ENCODE assay signal across 1 cellular context in genomic region chr14:93295541-93296220, GRCh38.
TF ChIP-seq lines count a peak whose summit lies in the region.

No MANE protein-coding gene starts in this region.

TF ChIP-seq in GM12878, 131 proteins besides CTCF, POLR2A, EP300 and RAD21 (continued from another document):
- TF ChIP-seq CUX1 (IDR thresholded peaks at IDR 0.05; ENCODE audit: insufficient replicate concordance, low read depth, low read length) (no peak), ZBTB33 (IDR thresholded peaks at IDR 0.05) (no peak), RELA (IDR thresholded peaks at IDR 0.05; ENCODE audit: borderline replicate concordance, partially characterized antibody) (no peak), RB1 (IDR thresholded peaks at IDR 0.05; ENCODE audit: borderline replicate concordance) (no peak), POLR2AphosphoS5 (IDR thresholded peaks at IDR 0.05; ENCODE audit: low read length) (no peak), IRF4 (IDR thresholded peaks at IDR 0.05; ENCODE audit: low read depth, low read length) (no peak)
